Comparison of ENCODE assay signal across 11 cellular contexts in the genomic region with DNA sequence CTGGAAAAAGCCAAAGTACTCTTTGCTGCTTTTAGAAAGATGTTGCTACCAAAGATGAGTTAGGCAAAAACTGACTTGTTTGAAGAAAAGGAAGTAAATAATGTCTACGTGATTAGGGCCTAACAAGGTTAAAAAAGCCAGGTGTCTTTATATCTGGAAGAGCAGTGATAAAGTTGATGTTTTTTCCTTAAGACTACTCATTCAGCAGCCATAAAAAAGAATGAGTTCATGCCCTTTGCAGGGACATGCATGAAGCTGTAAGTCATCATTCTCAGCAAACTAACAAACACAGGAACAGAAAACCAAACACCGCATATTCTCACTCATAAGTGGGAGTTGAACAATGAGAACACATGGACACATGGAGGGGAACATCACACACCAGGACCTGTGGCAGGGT. TPM values are rescaled to one million over a fixed set of nuclear protein-coding genes. Genes with fewer than 3 reads are reported as not detected.
A peak's percentile ranks its signal among the peaks of the same experiment; 100 is the strongest.
DNase-seq lines count a peak whose midpoint lies in the region; ATAC-seq and TF ChIP-seq lines count a peak whose summit lies in the region.
"Not testable (repeated sequence)": the region's sequence is repeated elsewhere in the genome, so short reads cannot be mapped to it uniquely, and the experiment has no call there.
"Had no signal": no experiment of that assay in that cellular context is flagged by ENCODE, and none has a peak within 500 bp of the region (broad histone marks: within the 10 kb centered on the region; RNA-seq: fewer than 3 reads in every experiment).

No MANE protein-coding gene starts in this region.

- intact Hi-C loops in activated CD4-positive, alpha-beta T cell treated with anti-CD3 and anti-CD28 coated beads for 36 hours (cut with DNase I, micrococcal nuclease) = not testable (repeated sequence)

- H3K4me1 ChIP-seq in GM23338 (ENCODE audit: insufficient read depth) = not testable (repeated sequence)

- not testable (repeated sequence) for H3K4me2 ChIP-seq in GM23338

- POLR2A ChIA-PET in activated CD4-positive, alpha-beta T cell treated with anti-CD3 and anti-CD28 coated beads for 36 hours (lab: Charles Lee) = not testable (repeated sequence)

- not testable (repeated sequence) for H3K4me3 ChIP-seq in GM23338

- not testable (repeated sequence) for H3K9me2 ChIP-seq in GM23338 (ENCODE audit: insufficient read depth)

- H3K27ac Mint-ChIP-seq in GM23338 = peak overlapping the region; percentile 38; the same call in 1 of the 2 replicates
- peak overlapping the region; percentile 87 for H3K27ac Mint-ChIP-seq in activated CD4-positive, alpha-beta T cell treated with anti-CD3 and anti-CD28 coated beads for 36 hours
- H3K27ac Mint-ChIP-seq in activated T-cell treated with anti-CD3 and anti-CD28 coated beads, Interleukin-2, amount 50 U/mL, for 72 hours = peak overlapping the region; percentile 27
- H3K27ac Mint-ChIP-seq in activated naive CD8-positive, alpha-beta T cell treated with anti-CD3 and anti-CD28 coated beads for 36 hours = peak overlapping the region; percentile 81
- H3K27ac Mint-ChIP-seq in immature natural killer cell = peak overlapping the region; percentile 57 to 92 (median 84)
- peak overlapping the region; percentile 87 for H3K27ac Mint-ChIP-seq in stimulated activated effector memory CD8-positive, alpha-beta T cell treated with anti-CD3 and anti-CD28 coated beads, Interleukin-12 subunit alpha, Interleukin-12 subunit beta, amount 100 ng/mL, for 72 hours

- H3K27me3 ChIP-seq in GM23338 (ENCODE audit: insufficient read depth) = not testable (repeated sequence)

- not testable (repeated sequence) for H2AFZ ChIP-seq in GM23338

- H3K36me3 Mint-ChIP-seq in GM23338 (ENCODE audit: low read depth); activated T-cell treated with anti-CD3 and anti-CD28 coated beads, Interleukin-2, amount 50 U/mL, for 72 hours (ENCODE audit: insufficient read depth in 2 of 2); stimulated activated effector memory CD8-positive, alpha-beta T cell treated with anti-CD3 and anti-CD28 coated beads, Interleukin-12 subunit alpha, Interleukin-12 subunit beta, amount 100 ng/mL, for 72 hours: not testable (repeated sequence)
- peaks cover 13% of the 10 kb centered on the region for H3K36me3 Mint-ChIP-seq in activated CD4-positive, alpha-beta T cell treated with anti-CD3 and anti-CD28 coated beads for 36 hours (ENCODE audit: low read depth)
- peaks cover 15% of the 10 kb centered on the region for H3K36me3 Mint-ChIP-seq in activated naive CD8-positive, alpha-beta T cell treated with anti-CD3 and anti-CD28 coated beads for 36 hours
- H3K36me3 Mint-ChIP-seq in immature natural killer cell = peaks cover 15 to 49% (median 36%) of the 10 kb centered on the region in 3 donors

- not testable (repeated sequence) for H3K9me3 Mint-ChIP-seq in GM23338; activated CD4-positive, alpha-beta T cell treated with anti-CD3 and anti-CD28 coated beads for 36 hours (ENCODE audit: low read depth); activated T-cell treated with anti-CD3 and anti-CD28 coated beads, Interleukin-2, amount 50 U/mL, for 72 hours; activated naive CD8-positive, alpha-beta T cell treated with anti-CD3 and anti-CD28 coated beads for 36 hours; immature natural killer cell; stimulated activated effector memory CD8-positive, alpha-beta T cell treated with anti-CD3 and anti-CD28 coated beads, Interleukin-12 subunit alpha, Interleukin-12 subunit beta, amount 100 ng/mL, for 72 hours

- not testable (repeated sequence) for H3K4me3 Mint-ChIP-seq in GM23338; activated naive CD8-positive, alpha-beta T cell treated with anti-CD3 and anti-CD28 coated beads for 36 hours; immature natural killer cell
- H3K4me3 Mint-ChIP-seq in activated CD4-positive, alpha-beta T cell treated with anti-CD3 and anti-CD28 coated beads for 36 hours = peak overlapping the region; percentile 36
- H3K4me3 Mint-ChIP-seq in activated T-cell treated with anti-CD3 and anti-CD28 coated beads, Interleukin-2, amount 50 U/mL, for 72 hours = peak overlapping the region; percentile 58 to 73
- H3K4me3 Mint-ChIP-seq in stimulated activated effector memory CD8-positive, alpha-beta T cell treated with anti-CD3 and anti-CD28 coated beads, Interleukin-12 subunit alpha, Interleukin-12 subunit beta, amount 100 ng/mL, for 72 hours = peak overlapping the region; percentile 55

- not testable (repeated sequence) for H3K27ac ChIP-seq in GM23338 (ENCODE audit: low read depth)

- TF ChIP-seq CTCF in GM23338 (conservative IDR thresholded peaks at IDR 0.05; ENCODE audit: low read depth in 2 of 2) = not testable (repeated sequence)

- ATAC-seq in GM23338; activated CD4-positive, alpha-beta T cell treated with anti-CD3 and anti-CD28 coated beads for 36 hours; activated T-cell treated with anti-CD3 and anti-CD28 coated beads, Interleukin-2, amount 50 U/mL, for 72 hours (replicated peaks in 1 of 2); stimulated activated effector memory CD8-positive, alpha-beta T cell treated with anti-CD3 and anti-CD28 coated beads, Interleukin-12 subunit alpha, Interleukin-12 subunit beta, amount 100 ng/mL, for 72 hours: not testable (repeated sequence)

- H3K36me3 ChIP-seq in GM23338 (ENCODE audit: insufficient read depth) = not testable (repeated sequence)

- CTCF ChIA-PET in activated CD4-positive, alpha-beta T cell treated with anti-CD3 and anti-CD28 coated beads for 36 hours (lab: Charles Lee) = interaction anchor here (1.6 kb wide), 1 partner anchor 13 kb away, joined by 4 read pairs; a partner anchor contains a TSS

- H3K79me2 ChIP-seq in GM23338 (replicated peaks; ENCODE audit: insufficient read depth) = not testable (repeated sequence)

- not testable (repeated sequence) for H3K27me3 Mint-ChIP-seq in GM23338 (ENCODE audit: insufficient read depth, low read depth, poor library complexity); activated CD4-positive, alpha-beta T cell treated with anti-CD3 and anti-CD28 coated beads for 36 hours; activated T-cell treated with anti-CD3 and anti-CD28 coated beads, Interleukin-2, amount 50 U/mL, for 72 hours (ENCODE audit: low read depth); activated naive CD8-positive, alpha-beta T cell treated with anti-CD3 and anti-CD28 coated beads for 36 hours; immature natural killer cell (ENCODE audit: low read depth in 3 of 3)

- H3F3A ChIP-seq in GM23338 (replicated peaks; ENCODE audit: low read depth) = not testable (repeated sequence)

- not testable (repeated sequence) for DNase-seq in GM23338 (ENCODE audit: low spot score); activated CD4-positive, alpha-beta T cell treated with anti-CD3 and anti-CD28 coated beads for 36 hours; activated T-cell treated with anti-CD3 and anti-CD28 coated beads, Interleukin-2, amount 50 U/mL, for 72 hours; activated naive CD8-positive, alpha-beta T cell treated with anti-CD3 and anti-CD28 coated beads for 36 hours; immature natural killer cell; stimulated activated effector memory CD8-positive, alpha-beta T cell treated with anti-CD3 and anti-CD28 coated beads, Interleukin-12 subunit alpha, Interleukin-12 subunit beta, amount 100 ng/mL, for 72 hours (ENCODE audit: low spot score in 2 of 2)
- peak; percentile 51 for DNase-seq in NOMO-1 treated with DMSO at 0.1 percent for 48 hours (lab: John Stamatoyannopoulos, UW; ENCODE audit: unreplicated experiment)

- H3K4me1 Mint-ChIP-seq in GM23338 (peaks cover 16% of the 10 kb centered on the region), immature natural killer cell (peaks cover 21 to 24% of the 10 kb centered on the region in 2 donors)
- H3K4me1 Mint-ChIP-seq in activated CD4-positive, alpha-beta T cell treated with anti-CD3 and anti-CD28 coated beads for 36 hours = peaks cover 20% of the 10 kb centered on the region
- H3K4me1 Mint-ChIP-seq in activated T-cell treated with anti-CD3 and anti-CD28 coated beads, Interleukin-2, amount 50 U/mL, for 72 hours (ENCODE audit: low read depth) = peaks cover 39% of the 10 kb centered on the region
- peaks cover 20% of the 10 kb centered on the region for H3K4me1 Mint-ChIP-seq in activated naive CD8-positive, alpha-beta T cell treated with anti-CD3 and anti-CD28 coated beads for 36 hours
- H3K4me1 Mint-ChIP-seq in stimulated activated effector memory CD8-positive, alpha-beta T cell treated with anti-CD3 and anti-CD28 coated beads, Interleukin-12 subunit alpha, Interleukin-12 subunit beta, amount 100 ng/mL, for 72 hours = peaks cover 26% of the 10 kb centered on the region

- H4K20me1 ChIP-seq in GM23338 (replicated peaks; ENCODE audit: insufficient read depth) = not testable (repeated sequence)

RNA-seq across cellular contexts. Expression of a gene that starts 13.5 kb away (rescaled TPM):
- total RNA-seq in GM23338 (2014; rRNA removed; shearing (Covaris generic)) = 8.8 and 12.6 TPM in 2 replicates
- polyA plus RNA-seq in GM23338 (2016; fragmentation: Nextera tagmentation; extraction: Ambion mirVana) (6.7 and 7.0 TPM in 2 replicates), immature natural killer cell (10 to 100 TPM in 2 of 3 donors, 1 to 10 TPM in 1; 5.9 to 12.6 (median 11.2) TPM)
- total RNA-seq in activated CD4-positive, alpha-beta T cell treated with anti-CD3 and anti-CD28 coated beads for 36 hours = 1 to 10 TPM; 3.3 to 6.0 TPM
- total RNA-seq in activated T-cell treated with anti-CD3 and anti-CD28 coated beads, Interleukin-2, amount 50 U/mL, for 72 hours = 1 to 10 TPM; 5.5 to 6.7 TPM
- 10 to 100 TPM in 1 of 2 experiments, 1 to 10 TPM in 1; 9.7 to 10.5 TPM for total RNA-seq in activated naive CD8-positive, alpha-beta T cell treated with anti-CD3 and anti-CD28 coated beads for 36 hours

RNA-seq across cellular contexts. Expression of a gene that starts 21.6 kb away (rescaled TPM):
- total RNA-seq in GM23338 (2014; rRNA removed; shearing (Covaris generic)) = 0.97 and 1.7 TPM in 2 replicates
- 0.97 and 2.0 TPM in 2 replicates for polyA plus RNA-seq in GM23338 (2016; fragmentation: Nextera tagmentation; extraction: Ambion mirVana)
- 1 to 10 TPM; 1.5 to 2.4 TPM for total RNA-seq in activated CD4-positive, alpha-beta T cell treated with anti-CD3 and anti-CD28 coated beads for 36 hours
- 1 to 10 TPM; 2.8 to 5.1 TPM for total RNA-seq in activated T-cell treated with anti-CD3 and anti-CD28 coated beads, Interleukin-2, amount 50 U/mL, for 72 hours
- 1 to 10 TPM; 1.5 to 1.8 TPM for total RNA-seq in activated naive CD8-positive, alpha-beta T cell treated with anti-CD3 and anti-CD28 coated beads for 36 hours
- under 1 TPM in 2 of 3 donors, not detected in 1; 0.27 to 0.82 TPM for polyA plus RNA-seq in immature natural killer cell

RNA-seq across cellular contexts. Expression of a gene that starts 36.9 kb away (rescaled TPM):
- total RNA-seq in GM23338 (2014; rRNA removed; shearing (Covaris generic)) = not detected in 2 replicates
- polyA plus RNA-seq in GM23338 (2016; fragmentation: Nextera tagmentation; extraction: Ambion mirVana) = not detected in 2 replicates
- not detected for total RNA-seq in activated CD4-positive, alpha-beta T cell treated with anti-CD3 and anti-CD28 coated beads for 36 hours
- total RNA-seq in activated T-cell treated with anti-CD3 and anti-CD28 coated beads, Interleukin-2, amount 50 U/mL, for 72 hours = not detected
- not detected for total RNA-seq in activated naive CD8-positive, alpha-beta T cell treated with anti-CD3 and anti-CD28 coated beads for 36 hours
- polyA plus RNA-seq in immature natural killer cell = not detected
- total RNA-seq: HT1080, IMR-90, Peyer's patch, Right ventricle myocardium inferior had no signal

Comparison
In these comparisons a context has a peak if more than half of its experiments do, and no peak if none do; other contexts are left out.
1. H3K27ac Mint-ChIP-seq: peak in every context shown above with its lines; median percentile 87 in activated CD4-positive, alpha-beta T cell treated with anti-CD3 and anti-CD28 coated beads for 36 hours; 87 in stimulated activated effector memory CD8-positive, alpha-beta T cell treated with anti-CD3 and anti-CD28 coated beads, Interleukin-12 subunit alpha, Interleukin-12 subunit beta, amount 100 ng/mL, for 72 hours; 84 in immature natural killer cell; 81 in activated naive CD8-positive, alpha-beta T cell treated with anti-CD3 and anti-CD28 coated beads for 36 hours; 38 in GM23338; 27 in activated T-cell treated with anti-CD3 and anti-CD28 coated beads, Interleukin-2, amount 50 U/mL, for 72 hours.